In the genomic region with DNA sequence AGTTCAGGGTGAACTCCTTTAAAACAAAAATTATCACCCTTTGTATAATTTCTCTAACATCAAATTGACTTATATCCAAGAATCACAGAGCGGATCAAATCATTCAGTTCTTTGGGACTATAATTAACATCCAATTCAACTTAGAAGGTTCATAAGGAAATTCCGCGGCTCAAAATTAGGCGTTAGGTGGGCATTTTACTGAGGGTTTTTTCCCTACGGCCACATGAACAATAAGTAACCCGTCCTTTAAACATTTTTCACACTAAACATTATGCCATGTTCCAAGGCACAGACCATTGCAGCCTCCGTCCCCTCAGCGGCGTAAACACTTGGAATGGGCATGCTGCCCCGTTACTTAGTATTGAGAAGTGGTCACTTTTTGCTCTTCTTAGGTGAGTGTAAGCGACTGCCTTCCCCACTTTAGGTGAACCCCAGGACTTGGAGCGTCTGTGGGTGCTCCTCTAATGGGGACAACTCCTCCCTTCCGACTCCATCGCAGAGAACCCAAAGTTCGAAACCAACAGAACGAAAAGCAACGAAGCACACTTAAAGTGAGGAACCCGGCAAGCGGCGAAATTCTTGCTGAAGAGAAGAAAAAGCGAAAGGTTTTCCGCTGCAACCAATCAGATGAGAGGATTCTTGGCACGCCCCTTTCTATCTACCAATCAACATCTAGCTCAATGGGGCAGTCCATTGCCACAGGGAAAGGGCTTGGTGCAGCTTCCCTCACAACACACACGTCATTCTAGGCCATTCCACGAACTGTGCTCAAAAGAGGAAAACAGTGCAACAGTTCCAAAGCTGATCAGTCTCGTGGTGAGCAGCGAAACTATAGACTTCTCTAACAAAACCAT, we compare ENCODE assay signal across 8 cellular contexts. TPM values are rescaled to one million over a fixed set of nuclear protein-coding genes. Genes with fewer than 3 reads are reported as not detected.
DNase-seq lines count a peak whose midpoint lies in the region; ATAC-seq, FAIRE-seq and TF ChIP-seq lines count a peak whose summit lies in the region.

No MANE protein-coding gene starts in this region.

- intact Hi-C loops in HepG2 (cut with micrococcal nuclease; ENCODE audit: unreplicated experiment): loop anchor here (1.0 to 2.0 kb wide), 3 partner anchors 33 to 82 kb away; no protein-coding TSS in a partner anchor

- H3K79me2 ChIP-seq in HepG2 (ENCODE audit: insufficient read depth, low read length): peaks cover 40% of the 10 kb centered on the region

- H3K36me3 ChIP-seq in BLaER1: no peaks in the 10 kb centered on the region
- no peaks in the 10 kb centered on the region for H3K36me3 ChIP-seq in HepG2 (replicated peaks in 1 of 2; ENCODE audit: control insufficient read depth in 1 of 2, insufficient read depth in 2 of 2, low read length in 2 of 2)

- H3K9ac ChIP-seq in BLaER1 (peak overlapping the region; percentile 82), HepG2 (ENCODE audit: insufficient read depth, low read depth, low read length) (peak overlapping the region; percentile 76)

- no peak for TF ChIP-seq CTCF in HepG2 (CRISPR knock-in tag; IDR thresholded peaks at IDR 0.05)

- BruUV-seq in HepG2 (replicated peaks; lab: Mats Ljungman, UMichigan): TSS peak; percentile 98

- TF ChIP-seq EP300 in HepG2 (IDR thresholded peaks at IDR 0.05; ENCODE audit: low read depth in 2 of 2, low read length in 2 of 2) (no peak), HepG2 (CRISPR knock-in tag; IDR thresholded peaks at IDR 0.05; ENCODE audit: borderline replicate concordance) (no peak)

- TF ChIP-seq RAD21 in HepG2 (CRISPR knock-in tag; IDR thresholded peaks at IDR 0.05): no peak

- H3K4me2 ChIP-seq in BLaER1: peak overlapping the region; percentile 78
- peak overlapping the region; percentile 84 for H3K4me2 ChIP-seq in HepG2 (ENCODE audit: low read depth, low read length)

- H2AFZ ChIP-seq in HepG2 (ENCODE audit: low read length): peak overlapping the region; percentile 95

- H3K27ac ChIP-seq in BLaER1 (peak overlapping the region; percentile 86), HepG2 (ENCODE audit: extremely low read length, insufficient read depth, low read length) (peak overlapping the region; percentile 95)

- TF ChIP-seq POLR2A in HepG2 (IDR thresholded peaks at IDR 0.05; ENCODE audit: insufficient read depth in 1 of 2, low read depth in 2 of 2, low read length in 2 of 2): peak; percentile 63 to 87; a peak in 3 of 4 replicates

- ATAC-seq in HG03457 (IDR thresholded peaks at IDR 0.05; ENCODE audit: unreplicated experiment) (peak; percentile 60), HepG2 (peak; percentile 88)

- H3K4me1 ChIP-seq in BLaER1 (peaks cover 32% of the 10 kb centered on the region), HepG2 (ENCODE audit: insufficient read depth, low read length) (peaks cover 53% of the 10 kb centered on the region)

- CTCF ChIA-PET in HepG2 (lab: Yijun Ruan, JAX; ENCODE audit: low intra/inter-chr PET ratio, low total read pairs): interaction anchor here (1.7 kb wide), 1 partner anchor 82 kb away, joined by 7 read pairs; no protein-coding TSS in a partner anchor

- H3K27me3 ChIP-seq in BLaER1 (no peaks in the 10 kb centered on the region), HepG2 (ENCODE audit: control insufficient read depth in 1 of 2, insufficient read depth in 2 of 2, low read length in 2 of 2) (no peaks in the 10 kb centered on the region; a peak in 1 of 5 replicates)

- DNase-seq in GM19240 (ENCODE audit: insufficient read length, low spot score) (peak; percentile 62), NCI-H524 (lab: John Stamatoyannopoulos, UW) (peak; percentile 89 to 92), dermis microvascular lymphatic vessel endothelial cell (ENCODE audit: low read depth in 2 of 2) (peak; percentile 97 to 99), HepG2 (ENCODE audit: low spot score) (peak; percentile 96)
- peak; percentile 88 for DNase-seq in activated CD4-positive, alpha-beta T cell treated with anti-CD3 and anti-CD28 coated beads for 48 hours
- DNase-seq in stimulated activated CD4-positive, alpha-beta T cell treated with anti-CD3 and anti-CD28 coated beads, Interleukin-4, amount 100 ng/mL, for 1 hour: peak; percentile 70

- POLR2A ChIA-PET in HepG2 (lab: Yijun Ruan, JAX): interaction anchor here (0.7 to 1.5 kb wide), 32 partner anchors 10 to 945 kb away, joined by 3 to 96 read pairs (median 4); a partner anchor contains a TSS

- FAIRE-seq in HepG2 (lab: Jason Lieb, UNC): peak; percentile 88

- in situ Hi-C loops in HepG2 (cut with HindIII; ENCODE audit: extremely low pct_ligation_motif_present, low pct_unique_long_range_greater_than_20kb): loop anchor here (5.0 kb wide), 1 partner anchor 60 kb away; no protein-coding TSS in a partner anchor

- 0% methylated on average over 27 of the region's 27 CpGs for WGBS in HepG2 (ENCODE audit: low lambda C conversion rate)

- H3K4me3 ChIP-seq in BLaER1 (peak overlapping the region; percentile 81), HepG2 (replicated peaks in 1 of 3; ENCODE audit: insufficient read depth in 1 of 3, low read depth in 2 of 3, low read length in 3 of 3) (peak overlapping the region; percentile 63 to 98 (median 73))

- H4K20me1 ChIP-seq in BLaER1: peaks cover 37% of the 10 kb centered on the region
- peaks cover 6% of the 10 kb centered on the region for H4K20me1 ChIP-seq in HepG2 (ENCODE audit: insufficient read depth, low read length)

- no peaks in the 10 kb centered on the region for H3K9me3 ChIP-seq in BLaER1
- H3K9me3 ChIP-seq in HepG2 (ENCODE audit: low read length): no peaks in the 10 kb centered on the region

TF ChIP-seq in HepG2, 621 proteins besides CTCF, POLR2A, EP300 and RAD21 (continues in another document):
- TF ChIP-seq HNRNPUL1 (IDR thresholded peaks at IDR 0.05; ENCODE audit: low read depth, low read length) (no peak), JUN (CRISPR knock-in tag; IDR thresholded peaks at IDR 0.05) (no peak; the same call in 1 of the 2 replicates), ZNF337 (CRISPR knock-in tag; IDR thresholded peaks at IDR 0.05; ENCODE audit: borderline replicate concordance, low read depth) (no peak), ZNF263 (CRISPR knock-in tag; IDR thresholded peaks at IDR 0.05) (peak; percentile 86), MEIS1 (CRISPR knock-in tag; IDR thresholded peaks at IDR 0.05; ENCODE audit: borderline replicate concordance) (0 out of 2 replicates have a peak, but pooled peaks have one; percentile 48), SP5 (CRISPR knock-in tag; IDR thresholded peaks at IDR 0.05; ENCODE audit: borderline replicate concordance, low read depth) (no peak), DNMT3B (CRISPR knock-in tag; conservative IDR thresholded peaks at IDR 0.05) (no peak), ZNF605 (CRISPR knock-in tag; IDR thresholded peaks at IDR 0.05) (peak; percentile 47; the same call in 1 of the 2 replicates), KLF13 (CRISPR knock-in tag; IDR thresholded peaks at IDR 0.05) (no peak), PAWR (CRISPR knock-in tag; IDR thresholded peaks at IDR 0.05; ENCODE audit: borderline replicate concordance) (no peak)
- TF ChIP-seq, protein P1, sequence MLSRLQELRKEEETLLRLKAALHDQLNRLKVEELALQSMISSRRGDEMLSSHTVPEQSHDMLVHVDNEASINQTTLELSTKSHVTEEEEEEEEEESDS (CRISPR knock-in tag; IDR thresholded peaks at IDR 0.05; ENCODE audit: borderline replicate concordance): 0 out of 2 replicates have a peak, but pooled peaks have one; percentile 55
- TF ChIP-seq, protein P2, sequence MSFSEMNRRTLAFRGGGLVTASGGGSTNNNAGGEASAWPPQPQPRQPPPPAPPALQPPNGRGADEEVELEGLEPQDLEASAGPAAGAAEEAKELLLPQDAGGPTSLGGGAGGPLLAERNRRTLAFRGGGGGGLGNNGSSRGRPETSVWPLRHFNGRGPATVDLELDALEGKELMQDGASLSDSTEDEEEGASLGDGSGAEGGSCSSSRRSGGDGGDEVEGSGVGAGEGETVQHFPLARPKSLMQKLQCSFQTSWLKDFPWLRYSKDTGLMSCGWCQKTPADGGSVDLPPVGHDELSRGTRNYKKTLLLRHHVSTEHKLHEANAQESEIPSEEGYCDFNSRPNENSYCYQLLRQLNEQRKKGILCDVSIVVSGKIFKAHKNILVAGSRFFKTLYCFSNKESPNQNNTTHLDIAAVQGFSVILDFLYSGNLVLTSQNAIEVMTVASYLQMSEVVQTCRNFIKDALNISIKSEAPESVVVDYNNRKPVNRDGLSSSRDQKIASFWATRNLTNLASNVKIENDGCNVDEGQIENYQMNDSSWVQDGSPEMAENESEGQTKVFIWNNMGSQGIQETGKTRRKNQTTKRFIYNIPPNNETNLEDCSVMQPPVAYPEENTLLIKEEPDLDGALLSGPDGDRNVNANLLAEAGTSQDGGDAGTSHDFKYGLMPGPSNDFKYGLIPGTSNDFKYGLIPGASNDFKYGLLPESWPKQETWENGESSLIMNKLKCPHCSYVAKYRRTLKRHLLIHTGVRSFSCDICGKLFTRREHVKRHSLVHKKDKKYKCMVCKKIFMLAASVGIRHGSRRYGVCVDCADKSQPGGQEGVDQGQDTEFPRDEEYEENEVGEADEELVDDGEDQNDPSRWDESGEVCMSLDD (CRISPR knock-in tag; IDR thresholded peaks at IDR 0.05; ENCODE audit: borderline replicate concordance): no peak

RNA-seq across cellular contexts. Expression of a gene that starts 0.9 kb away (rescaled TPM):
- 12.5 and 15.2 TPM in 2 replicates for total RNA-seq in dermis microvascular lymphatic vessel endothelial cell
- total RNA-seq in HepG2 (2016; rRNA removed; fragmentation: Illumina TruSeq; extraction: Trizol): 17.0 and 25.5 TPM in 2 replicates
- total RNA-seq in HepG2 (2016; cell fraction: cytosol; rRNA removed; fragmentation: Illumina TruSeq; extraction: Trizol; ENCODE audit: low read depth): 65.9 and 70.2 TPM in 2 replicates
- total RNA-seq in HepG2 (2016; cell fraction: insoluble cytoplasmic fraction; rRNA removed; fragmentation: Illumina TruSeq; extraction: Trizol): 13.9 and 25.8 TPM in 2 replicates
- total RNA-seq in HepG2 (2016; cell fraction: membrane; rRNA removed; fragmentation: Illumina TruSeq; extraction: Trizol): 31.7 and 38.0 TPM in 2 replicates
- total RNA-seq in HepG2 (2016; cell fraction: nucleus; rRNA removed; fragmentation: Illumina TruSeq; extraction: Trizol): 35.3 and 38.4 TPM in 2 replicates
- 9.7 and 12.6 TPM in 2 replicates for polyA plus RNA-seq in HepG2 (2011; rRNA removed)
- polyA plus RNA-seq in HepG2 (2011; cell fraction: cytosol; rRNA removed): 3.5 and 6.2 TPM in 2 replicates
- polyA plus RNA-seq in HepG2 (2011; cell fraction: nucleus; rRNA removed): 8.8 and 9.3 TPM in 2 replicates
- polyA plus RNA-seq in HepG2 (2012): 13.9 and 15.7 TPM in 2 replicates
- 0.59 and 1.2 TPM in 2 replicates for polyA plus RNA-seq in HepG2 (2016; cell fraction: cytosol; fragmentation: Illumina TruSeq; extraction: Trizol; ENCODE audit: low read depth)
- 7.9 and 9.1 TPM in 2 replicates for polyA plus RNA-seq in HepG2 (2016; cell fraction: insoluble cytoplasmic fraction; fragmentation: Illumina TruSeq; extraction: Trizol; ENCODE audit: low read depth)
- polyA plus RNA-seq in HepG2 (2016; cell fraction: membrane; fragmentation: Illumina TruSeq; extraction: Trizol; ENCODE audit: low read depth): 2.2 and 2.3 TPM in 2 replicates
- polyA plus RNA-seq in HepG2 (2016; cell fraction: nucleus; fragmentation: Illumina TruSeq; extraction: Trizol; ENCODE audit: insufficient read depth, low read depth): 30.4 and 33.6 TPM in 2 replicates
- 7.9 and 9.5 TPM in 2 replicates for polyA minus RNA-seq in HepG2 (2011; rRNA and poly(A)+ RNA removed; ENCODE audit: low replicate concordance)
- polyA minus RNA-seq in HepG2 (2011; cell fraction: cytosol; rRNA and poly(A)+ RNA removed): 16.8 and 28.4 TPM in 2 replicates
- polyA minus RNA-seq in HepG2 (2011; cell fraction: nucleus; rRNA and poly(A)+ RNA removed): 75.8 and 83.0 TPM in 2 replicates

Comparison
In these comparisons a context has a peak if more than half of its experiments do, and no peak if none do; other contexts are left out.
1. Peak in every context shown above with its lines: DNase-seq, ATAC-seq, H3K4me3 ChIP-seq and H3K27ac ChIP-seq.